8 cellular contexts compared by ENCODE assay signal in genomic region chr5:39217365-39218281, GRCh38. TPM values are rescaled to one million over a fixed set of nuclear protein-coding genes. Genes with fewer than 3 reads are reported as not detected.
DNase-seq lines count a peak whose midpoint lies in the region; ATAC-seq, FAIRE-seq and TF ChIP-seq lines count a peak whose summit lies in the region.

No MANE protein-coding gene starts in this region.

- FAIRE-seq in GM18507 (lab: Jason Lieb, UNC) = peak; percentile 71
- FAIRE-seq in islet of Langerhans (lab: Jason Lieb, UNC) = peak; percentile 61

- peak; percentile 98 for TF ChIP-seq CTCF in VCaP (conservative IDR thresholded peaks at IDR 0.05)
- peak; percentile 80 to 94 (median 88) for TF ChIP-seq CTCF in breast epithelium (IDR thresholded peaks at IDR 0.05)

- H3K4me1 ChIP-seq in breast epithelium = no peaks in the 10 kb centered on the region

- peak; percentile 53 for ATAC-seq in HG03045 (IDR thresholded peaks at IDR 0.05; ENCODE audit: unreplicated experiment)

- no peaks in the 10 kb centered on the region for H3K27me3 ChIP-seq in breast epithelium

- no peak for TF ChIP-seq POLR2A in breast epithelium (IDR thresholded peaks at IDR 0.05)

- DNase-seq in A172 (ENCODE audit: low spot score) (peak; percentile 74), GM18507 (ENCODE audit: extremely low spot score, insufficient read length, low read depth) (peak; percentile 36), NCI-H2196 treated with DMSO at 0.1 percent for 48 hours (lab: John Stamatoyannopoulos, UW; ENCODE audit: unreplicated experiment) (peak; percentile 57), breast epithelium (ENCODE audit: low spot score in 2 of 2) (peak in 1 of 2 donors; percentile 37)
- peak; percentile 68 to 92 (median 71) for DNase-seq in stimulated activated CD4-positive, alpha-beta T cell treated with anti-CD3 and anti-CD28 coated beads, Interleukin-12 subunit alpha, Interleukin-12 subunit beta, amount 100 ng/mL, for 48 hours (ENCODE audit: low read depth in 2 of 3, low spot score in 1 of 3)

- intact Hi-C loops in breast epithelium (cut with DNase I; ENCODE audit: low total_unique reads) = no loop called here

- no peak overlapping the region for H3K4me3 ChIP-seq in breast epithelium

- no peaks in the 10 kb centered on the region for H3K9me3 ChIP-seq in breast epithelium

- H3K27ac ChIP-seq in VCaP (no peak overlapping the region), breast epithelium (no peak overlapping the region)

- no peaks in the 10 kb centered on the region for H3K36me3 ChIP-seq in breast epithelium

RNA-seq across cellular contexts. Expression of gene FYB1, which starts 1.7 kb away (rescaled TPM):
- total RNA-seq in A172 (2014; rRNA removed; shearing (Covaris generic)) = 0.05 and 0.12 TPM in 2 replicates
- 10 to 100 TPM; 10.2 to 17.9 (median 11.4) TPM for total RNA-seq in breast epithelium
